15 cellular contexts compared by ENCODE assay signal in the genomic region with DNA sequence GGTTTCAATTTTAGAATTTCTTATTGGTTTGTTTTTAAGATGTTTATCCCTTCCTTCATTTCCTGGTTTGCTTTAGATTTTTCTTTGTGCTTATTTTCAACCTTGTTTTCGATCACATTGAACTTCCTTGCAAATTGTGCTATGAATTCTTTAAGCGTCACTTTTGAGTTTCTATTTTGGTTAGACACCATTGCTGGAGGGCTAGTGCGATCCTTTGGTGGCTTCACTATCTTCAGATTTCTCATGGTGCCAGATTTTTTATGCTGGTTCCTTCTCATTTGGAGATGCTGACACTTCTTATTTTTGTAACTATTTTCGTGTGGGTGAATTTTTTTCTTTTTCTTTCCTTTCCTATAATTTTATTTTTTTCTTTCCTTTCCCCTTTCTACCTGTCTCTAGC.
"Had no signal": no experiment of that assay in that cellular context is flagged by ENCODE, and none has a peak within 500 bp of the region (broad histone marks: within the 10 kb centered on the region; RNA-seq: fewer than 3 reads in every experiment).

No MANE protein-coding gene starts in this region.

- H3K4me3 ChIP-seq: ascending aorta, cardiac muscle cell, colonic mucosa, gastrocnemius medialis, left ventricle myocardium inferior, mucosa of descending colon, spleen, testis, transverse colon had no signal

- H3K27me3 ChIP-seq: ascending aorta, cardiac muscle cell, colonic mucosa, gastrocnemius medialis, spleen, testis, transverse colon had no signal

- H3K36me3 ChIP-seq: ascending aorta, cardiac muscle cell, colonic mucosa, gastrocnemius medialis, left ventricle myocardium inferior, spleen, transverse colon had no signal

- H3K27ac ChIP-seq: ascending aorta, cardiac muscle cell, colonic mucosa, gastrocnemius medialis, left ventricle myocardium inferior, spleen, testis, transverse colon, VCaP had no signal

- H3K4me1 ChIP-seq: ascending aorta, colonic mucosa, gastrocnemius medialis, left ventricle myocardium inferior, spleen, testis, transverse colon had no signal

- DNase-seq: activated effector memory CD4-positive, alpha-beta T cell treated with anti-CD3 and anti-CD28 coated beads, Interleukin-2, amount 50 U/mL, for 16 hours; cerebellar nuclear complex; colonic mucosa; effector CD8-positive, alpha-beta T cell; gastrocnemius medialis; left ventricle myocardium inferior; spleen; stimulated activated naive CD4-positive, alpha-beta T cell treated with Interleukin-2 at 50 U/mL for 16 hours; T-helper 9 cell; transverse colon had no signal

- H3K9me3 ChIP-seq: ascending aorta, colonic mucosa, gastrocnemius medialis, left ventricle myocardium inferior, mucosa of descending colon, spleen, testis, transverse colon had no signal
